ENCODE assay signal across 12 cellular contexts in genomic region chr3:169327969-169328368, GRCh38.
DNase-seq lines count a peak whose midpoint lies in the region; ATAC-seq and TF ChIP-seq lines count a peak whose summit lies in the region.
"Had no signal": no experiment of that assay in that cellular context is flagged by ENCODE, and none has a peak within 500 bp of the region (broad histone marks: within the 10 kb centered on the region; RNA-seq: fewer than 3 reads in every experiment).

No MANE protein-coding gene starts in this region.

- H3K36me3 ChIP-seq in HEK293 (ENCODE audit: control insufficient read depth in 2 of 2, insufficient read depth in 1 of 2, low read length in 2 of 2) (no peaks in the 10 kb centered on the region), neural progenitor cell (no peaks in the 10 kb centered on the region)

- H4K20me1 ChIP-seq in neural progenitor cell (ENCODE audit: low read depth): no peaks in the 10 kb centered on the region

- H3K4me3 Mint-ChIP-seq in neural progenitor cell: no peak overlapping the region
- H3K4me3 Mint-ChIP-seq in natural killer cell treated with Interleukin-12 subunit alpha and Interleukin-12 subunit beta and Interleukin-15 and Interleukin-18, amount 100 ng/mL, for 72 hours: no peak overlapping the region
- H3K4me3 Mint-ChIP-seq: activated naive CD4-positive, alpha-beta T cell treated with anti-CD3 and anti-CD28 coated beads, Interleukin-2, amount 10 ng/mL, durations not matched to agents 7 days and 5 days had no signal

- no peak overlapping the region for H3K4me2 ChIP-seq in neural progenitor cell
- H3K4me2 ChIP-seq: SK-N-SH had no signal

- no peaks in the 10 kb centered on the region for H3K79me2 ChIP-seq in neural progenitor cell (ENCODE audit: low read depth)

- H3K9me3 ChIP-seq in HEK293 (ENCODE audit: control insufficient read depth, insufficient read depth, low read depth, low read length): no peaks in the 10 kb centered on the region
- H3K9me3 ChIP-seq in neural progenitor cell (ENCODE audit: low read depth): no peaks in the 10 kb centered on the region
- H3K9me3 ChIP-seq: body of pancreas, SK-N-SH had no signal

- no peak overlapping the region for H3K27ac Mint-ChIP-seq in neural progenitor cell
- no peak overlapping the region for H3K27ac Mint-ChIP-seq in natural killer cell treated with Interleukin-12 subunit alpha and Interleukin-12 subunit beta and Interleukin-15 and Interleukin-18, amount 100 ng/mL, for 72 hours
- H3K27ac Mint-ChIP-seq: activated naive CD4-positive, alpha-beta T cell treated with anti-CD3 and anti-CD28 coated beads, Interleukin-2, amount 10 ng/mL, durations not matched to agents 7 days and 5 days had no signal

- no peaks in the 10 kb centered on the region for H3K9me3 Mint-ChIP-seq in neural progenitor cell
- peaks cover 3% of the 10 kb centered on the region for H3K9me3 Mint-ChIP-seq in natural killer cell treated with Interleukin-12 subunit alpha and Interleukin-12 subunit beta and Interleukin-15 and Interleukin-18, amount 100 ng/mL, for 72 hours
- H3K9me3 Mint-ChIP-seq: activated naive CD4-positive, alpha-beta T cell treated with anti-CD3 and anti-CD28 coated beads, Interleukin-2, amount 10 ng/mL, durations not matched to agents 7 days and 5 days had no signal

- ATAC-seq in esophagus mucosa (peak; percentile 90), sciatic nerve (no peak), GM21367 (IDR thresholded peaks at IDR 0.05; ENCODE audit: unreplicated experiment) (no peak)
- no peak for ATAC-seq in natural killer cell treated with Interleukin-12 subunit alpha and Interleukin-12 subunit beta and Interleukin-15 and Interleukin-18, amount 100 ng/mL, for 72 hours
- ATAC-seq: body of pancreas had no signal

- H3K27me3 ChIP-seq in neural progenitor cell: no peaks in the 10 kb centered on the region
- H3K27me3 ChIP-seq: body of pancreas had no signal

- CTCF ChIA-PET in HEK293 (lab: Yijun Ruan, JAX): interaction anchor here (0.9 kb wide), 1 partner anchor 27 kb away, joined by 3 read pairs; no protein-coding TSS in a partner anchor

- intact Hi-C loops in sciatic nerve (cut with DNase I): no loop called here

- H3K4me1 ChIP-seq in HEK293 (ENCODE audit: control insufficient read depth, insufficient read depth, low read length) (peaks cover 6% of the 10 kb centered on the region), neural progenitor cell (peaks cover 22% of the 10 kb centered on the region)

- H3K27me3 Mint-ChIP-seq in neural progenitor cell (ENCODE audit: insufficient read depth, low read depth): peaks cover 3% of the 10 kb centered on the region
- H3K27me3 Mint-ChIP-seq in natural killer cell treated with Interleukin-12 subunit alpha and Interleukin-12 subunit beta and Interleukin-15 and Interleukin-18, amount 100 ng/mL, for 72 hours: peaks cover 4 to 7% of the 10 kb centered on the region in 2 donors

- no peaks in the 10 kb centered on the region for H3F3A ChIP-seq in neural progenitor cell (ENCODE audit: low read depth)

- H2AFZ ChIP-seq in neural progenitor cell (replicated peaks): peak overlapping the region; percentile 59

- POLR2A ChIA-PET in HEK293 (lab: Yijun Ruan, JAX): no interaction called here

- no peaks in the 10 kb centered on the region for H3K36me3 Mint-ChIP-seq in neural progenitor cell
- peaks cover 5% of the 10 kb centered on the region for H3K36me3 Mint-ChIP-seq in natural killer cell treated with Interleukin-12 subunit alpha and Interleukin-12 subunit beta and Interleukin-15 and Interleukin-18, amount 100 ng/mL, for 72 hours
- H3K36me3 Mint-ChIP-seq: activated naive CD4-positive, alpha-beta T cell treated with anti-CD3 and anti-CD28 coated beads, Interleukin-2, amount 10 ng/mL, durations not matched to agents 7 days and 5 days had no signal

- H3K27ac ChIP-seq in HEK293 (ENCODE audit: extremely low read depth, low read depth, low read length): no peak overlapping the region
- H3K27ac ChIP-seq in neural progenitor cell: no peak overlapping the region
- H3K27ac ChIP-seq: body of pancreas, skin epidermis had no signal

- DNase-seq in OCI-M1 (lab: John Stamatoyannopoulos, UW): peak; percentile 78
- no peak for DNase-seq in neural progenitor cell (ENCODE audit: low spot score)
- no peak for DNase-seq in NCI-H226
- no peak for DNase-seq in sciatic nerve (ENCODE audit: low spot score)
- no peak for DNase-seq in natural killer cell treated with Interleukin-12 subunit alpha and Interleukin-12 subunit beta and Interleukin-15 and Interleukin-18, amount 100 ng/mL, for 72 hours (ENCODE audit: low spot score)
- DNase-seq: activated naive CD4-positive, alpha-beta T cell treated with anti-CD3 and anti-CD28 coated beads, Interleukin-2, amount 10 ng/mL, durations not matched to agents 7 days and 5 days; body of pancreas; SK-N-SH had no signal

- peaks cover 23% of the 10 kb centered on the region for H3K4me1 Mint-ChIP-seq in neural progenitor cell
- H3K4me1 Mint-ChIP-seq in natural killer cell treated with Interleukin-12 subunit alpha and Interleukin-12 subunit beta and Interleukin-15 and Interleukin-18, amount 100 ng/mL, for 72 hours (ENCODE audit: low read depth in 2 of 2): no peaks in the 10 kb centered on the region
- H3K4me1 Mint-ChIP-seq: activated naive CD4-positive, alpha-beta T cell treated with anti-CD3 and anti-CD28 coated beads, Interleukin-2, amount 10 ng/mL, durations not matched to agents 7 days and 5 days had no signal

- TF ChIP-seq CTCF in HEK293 (tag by site-specific recombination; IDR thresholded peaks at IDR 0.05) (no peak), neural progenitor cell (IDR thresholded peaks at IDR 0.05) (no peak)

- H3K9ac ChIP-seq in neural progenitor cell: no peak overlapping the region
- H3K9ac ChIP-seq: SK-N-SH had no signal

- H3K4me3 ChIP-seq in HEK293 (ENCODE audit: low read depth, low read length) (no peak overlapping the region), neural progenitor cell (no peak overlapping the region)
- H3K4me3 ChIP-seq: body of pancreas, skin epidermis had no signal

TF ChIP-seq in HEK293, 187 proteins besides CTCF, POLR2A, EP300 and RAD21 (continues in another document):
- TF ChIP-seq ZNF341 (tag by site-specific recombination; IDR thresholded peaks at IDR 0.05; ENCODE audit: low read depth) (no peak), ZNF169 (tag by site-specific recombination; IDR thresholded peaks at IDR 0.05) (no peak), KLF7 (tag by site-specific recombination; IDR thresholded peaks at IDR 0.05; ENCODE audit: borderline replicate concordance) (no peak), ZNF114 (tag by site-specific recombination; IDR thresholded peaks at IDR 0.05) (no peak), TCF7L2 (IDR thresholded peaks at IDR 0.05; ENCODE audit: borderline replicate concordance, low read depth, low read length) (no peak), ZNF2 (tag by site-specific recombination; IDR thresholded peaks at IDR 0.05) (no peak), ZBTB17 (tag by site-specific recombination; IDR thresholded peaks at IDR 0.05) (peak; percentile 45; the same call in 1 of the 2 replicates), ZNF121 (tag by site-specific recombination; IDR thresholded peaks at IDR 0.05) (no peak), ZNF473 (tag by site-specific recombination; IDR thresholded peaks at IDR 0.05) (no peak), GLIS1 (tag by site-specific recombination; IDR thresholded peaks at IDR 0.05) (no peak), ZNF677 (tag by site-specific recombination; IDR thresholded peaks at IDR 0.05) (no peak), ZSCAN5A (tag by site-specific recombination; IDR thresholded peaks at IDR 0.05) (no peak), ZNF184 (tag by site-specific recombination; IDR thresholded peaks at IDR 0.05) (no peak), ELK4 (IDR thresholded peaks at IDR 0.05; ENCODE audit: borderline replicate concordance, low read depth, low read length) (no peak), ZNF140 (tag by site-specific recombination; IDR thresholded peaks at IDR 0.05) (no peak)
- TF ChIP-seq, protein P1, sequence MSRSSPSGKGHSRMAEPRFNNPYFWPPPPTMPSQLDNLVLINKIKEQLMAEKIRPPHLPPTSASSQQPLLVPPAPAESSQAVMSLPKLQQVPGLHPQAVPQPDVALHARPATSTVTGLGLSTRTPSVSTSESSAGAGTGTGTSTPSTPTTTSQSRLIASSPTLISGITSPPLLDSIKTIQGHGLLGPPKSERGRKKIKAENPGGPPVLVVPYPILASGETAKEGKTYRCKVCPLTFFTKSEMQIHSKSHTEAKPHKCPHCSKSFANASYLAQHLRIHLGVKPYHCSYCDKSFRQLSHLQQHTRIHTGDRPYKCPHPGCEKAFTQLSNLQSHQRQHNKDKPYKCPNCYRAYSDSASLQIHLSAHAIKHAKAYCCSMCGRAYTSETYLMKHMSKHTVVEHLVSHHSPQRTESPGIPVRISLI (tag by site-specific recombination; IDR thresholded peaks at IDR 0.05): no peak
